In the genomic region with DNA sequence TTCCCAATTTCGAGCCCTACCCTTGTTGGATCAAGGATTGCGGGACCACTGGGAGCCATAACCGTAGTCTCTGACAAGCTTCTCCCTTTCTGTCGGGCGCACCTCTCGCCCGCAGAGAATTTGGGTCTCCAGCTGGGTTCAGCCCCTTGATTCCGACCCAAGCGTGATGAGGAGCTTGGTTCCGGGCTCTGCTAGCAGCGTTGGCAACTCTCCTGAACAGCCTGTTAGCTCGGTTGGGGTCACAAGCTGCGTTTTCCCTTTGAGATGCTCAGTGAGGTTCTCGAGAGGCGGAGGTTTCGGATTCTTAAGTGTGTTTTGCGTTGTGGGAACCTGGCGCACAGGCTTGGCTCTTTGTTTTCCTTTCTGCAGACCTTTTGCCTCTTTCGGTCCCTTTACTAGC, we compare ENCODE assay signal across 8 cellular contexts. TPM values are rescaled to one million over a fixed set of nuclear protein-coding genes. Genes with fewer than 3 reads are reported as not detected.
DNase-seq lines count a peak whose midpoint lies in the region; TF ChIP-seq lines count a peak whose summit lies in the region.

No MANE protein-coding gene starts in this region.

- H3K4me3 ChIP-seq in AG04449 (ENCODE audit: low read depth, low read length) (peak overlapping the region; percentile 94), H7 (ENCODE audit: insufficient read depth, low read depth, low read length) (peak overlapping the region; percentile 95)

- no peaks in the 10 kb centered on the region for H3K27me3 Mint-ChIP-seq in osteocyte (ENCODE audit: unreplicated experiment)

- CTCF ChIA-PET in AG04449 (lab: Yijun Ruan, JAX), result interaction anchor here (0.6 to 1.4 kb wide), 3 partner anchors 36 to 115 kb away, joined by 3 to 10 read pairs (median 6); no protein-coding TSS in a partner anchor

- DNase-seq in AG04449 (ENCODE audit: low read depth, low spot score) (no peak), H7 (peak; percentile 59), fibroblast of peridontal ligament (ENCODE audit: extremely low read depth) (peak; percentile 31), osteocyte (ENCODE audit: extremely low spot score, unreplicated experiment) (no peak), epidermal melanocyte (ENCODE audit: insufficient read length, low spot score) (no peak), SK-N-DZ (ENCODE audit: low spot score) (no peak), occipital lobe (lab: John Stamatoyannopoulos, UW) (no peak)
- peak; percentile 11 for DNase-seq in activated CD4-positive, alpha-beta T cell treated with anti-CD3 and anti-CD28 coated beads, Interleukin-2, amount 50 U/mL, for 1 hour

- H3K36me3 Mint-ChIP-seq in osteocyte (ENCODE audit: unreplicated experiment), result peaks cover 19% of the 10 kb centered on the region

- H3K27ac Mint-ChIP-seq in osteocyte (ENCODE audit: unreplicated experiment), result peak overlapping the region; percentile 76

- no peaks in the 10 kb centered on the region for H3K27me3 ChIP-seq in H7 (ENCODE audit: control insufficient read depth, insufficient read depth, low read length)

- no peaks in the 10 kb centered on the region for H3K9me3 Mint-ChIP-seq in osteocyte (ENCODE audit: unreplicated experiment)

- H3K4me1 Mint-ChIP-seq in osteocyte (ENCODE audit: unreplicated experiment), result peaks cover 24% of the 10 kb centered on the region

- H3K36me3 ChIP-seq in H7 (replicated peaks; ENCODE audit: control insufficient read depth, insufficient read depth, low read length), result peaks cover 13% of the 10 kb centered on the region

- peak overlapping the region; percentile 90 for H3K4me3 Mint-ChIP-seq in osteocyte (ENCODE audit: unreplicated experiment)

- no peak for TF ChIP-seq CTCF in AG04449 (IDR thresholded peaks at IDR 0.05; ENCODE audit: insufficient read depth, low read length, missing control alignments)
- TF ChIP-seq CTCF in osteocyte (IDR thresholded peaks at IDR 0.05), result no peak

- POLR2A ChIA-PET in AG04449 (lab: Yijun Ruan, JAX), result no interaction called here

RNA-seq across cellular contexts. Expression of a gene that starts 0.7 kb away (rescaled TPM):
- total RNA-seq in H7 (2014; rRNA removed; shearing (Covaris generic)), result 12.1 and 12.6 TPM in 2 replicates
- total RNA-seq in osteocyte (30.9 and 32.4 TPM in 2 replicates), occipital lobe (10.5 TPM)
- polyA plus RNA-seq in SK-N-DZ (2014; cell fraction: cytosol; rRNA removed), result 10.3 and 10.6 TPM in 2 replicates
- polyA plus RNA-seq in SK-N-DZ (2014; cell fraction: nucleus; rRNA removed), result 8.5 and 13.5 TPM in 2 replicates

RNA-seq across cellular contexts. Expression of a gene that starts 37.5 kb away (rescaled TPM):
- 16.8 and 19.8 TPM in 2 replicates for total RNA-seq in H7 (2014; rRNA removed; shearing (Covaris generic))
- 13.2 and 14.1 TPM in 2 replicates for total RNA-seq in osteocyte
- 46.7 and 88.4 TPM in 2 replicates for polyA plus RNA-seq in SK-N-DZ (2014; cell fraction: cytosol; rRNA removed)
- polyA plus RNA-seq in SK-N-DZ (2014; cell fraction: nucleus; rRNA removed), result 37.9 and 43.1 TPM in 2 replicates
- total RNA-seq in occipital lobe, result 35.1 TPM

RNA-seq across cellular contexts. Expression of a gene that starts 37.8 kb away (rescaled TPM):
- total RNA-seq in H7 (2014; rRNA removed; shearing (Covaris generic)), result 36.7 and 42.5 TPM in 2 replicates
- total RNA-seq in osteocyte (72.7 and 73.0 TPM in 2 replicates), occipital lobe (119 TPM)
- polyA plus RNA-seq in SK-N-DZ (2014; cell fraction: cytosol; rRNA removed), result 32.4 and 44.0 TPM in 2 replicates
- 48.3 and 49.3 TPM in 2 replicates for polyA plus RNA-seq in SK-N-DZ (2014; cell fraction: nucleus; rRNA removed)

RNA-seq across cellular contexts. Expression of a gene that starts 48.9 kb away (rescaled TPM):
- 267 and 292 TPM in 2 replicates for total RNA-seq in H7 (2014; rRNA removed; shearing (Covaris generic))
- total RNA-seq in osteocyte, result 230 and 233 TPM in 2 replicates
- polyA plus RNA-seq in SK-N-DZ (2014; cell fraction: cytosol; rRNA removed), result 403 and 436 TPM in 2 replicates
- 316 and 411 TPM in 2 replicates for polyA plus RNA-seq in SK-N-DZ (2014; cell fraction: nucleus; rRNA removed)
- 122 TPM for total RNA-seq in occipital lobe

Comparison
In these comparisons a context has a peak if more than half of its experiments do, and no peak if none do; other contexts are left out.
1. DNase-seq: peak in H7 (single experiment), activated CD4-positive, alpha-beta T cell treated with anti-CD3 and anti-CD28 coated beads, Interleukin-2, amount 50 U/mL, for 1 hour (single experiment) and fibroblast of peridontal ligament (single experiment); none in AG04449 (single experiment), osteocyte (single experiment), epidermal melanocyte (single experiment), SK-N-DZ (single experiment) and occipital lobe (single experiment).